Comparison of ENCODE assay signal across 19 cellular contexts in genomic region chr9:73215249-73215648, GRCh38.
DNase-seq lines count a peak whose midpoint lies in the region; ATAC-seq, FAIRE-seq and TF ChIP-seq lines count a peak whose summit lies in the region.
"Had no signal": no experiment of that assay in that cellular context is flagged by ENCODE, and none has a peak within 500 bp of the region (broad histone marks: within the 10 kb centered on the region; RNA-seq: fewer than 3 reads in every experiment).

No MANE protein-coding gene starts in this region.

- no peak overlapping the region for H4K91ac ChIP-seq in H9 (ENCODE audit: insufficient read length, low read depth, low read length)

- H3K27me3 Mint-ChIP-seq in H9 (ENCODE audit: low read depth): no peaks in the 10 kb centered on the region
- peaks cover 9% of the 10 kb centered on the region for H3K27me3 Mint-ChIP-seq in WTC11 (ENCODE audit: low read depth)
- no peaks in the 10 kb centered on the region for H3K27me3 Mint-ChIP-seq in neural progenitor cell (ENCODE audit: insufficient read depth, low read depth)

- peak overlapping the region; percentile 89 for H3K27ac ChIP-seq in H9 (ENCODE audit: insufficient read length, low read depth, low read length)
- no peak overlapping the region for H3K27ac ChIP-seq in iPS DF 6.9 (ENCODE audit: low read length)
- H3K27ac ChIP-seq in neural progenitor cell: no peak overlapping the region
- H3K27ac ChIP-seq: KMS-11 had no signal

- no peak for FAIRE-seq in urothelium cell line (lab: Jason Lieb, UNC)

- no peak overlapping the region for H2BK5ac ChIP-seq in H9 (ENCODE audit: insufficient read length, low read length)

- H2AFZ ChIP-seq in H9 (ENCODE audit: low read length) (no peak overlapping the region), neural progenitor cell (replicated peaks) (no peak overlapping the region)

- CTCF ChIA-PET in WTC11 (lab: Charles Lee): interaction anchor here (0.8 to 2.2 kb wide), 4 partner anchors 14 to 351 kb away, joined by 3 to 12 read pairs (median 6); no protein-coding TSS in a partner anchor

- H3K14ac ChIP-seq in H9 (ENCODE audit: insufficient read depth, low read length): no peak overlapping the region

- H4K5ac ChIP-seq in H9 (ENCODE audit: insufficient read length, low read depth, low read length): no peak overlapping the region

- no peaks in the 10 kb centered on the region for H3F3A ChIP-seq in neural progenitor cell (ENCODE audit: low read depth)

- H3K23me2 ChIP-seq in H9 (ENCODE audit: insufficient read length, low read depth, low read length, poor library complexity, severe bottlenecking): no peaks in the 10 kb centered on the region

- peak; percentile 95 for ATAC-seq in WTC11

- no peaks in the 10 kb centered on the region for H3K27me3 ChIP-seq in H9 (ENCODE audit: insufficient read depth, low read length)
- H3K27me3 ChIP-seq in iPS DF 6.9 (ENCODE audit: control insufficient read depth, insufficient read depth, low read length): no peaks in the 10 kb centered on the region
- no peaks in the 10 kb centered on the region for H3K27me3 ChIP-seq in neural progenitor cell

- H3K79me1 ChIP-seq in H9 (ENCODE audit: insufficient read depth, low read depth, low read length, poor library complexity, severe bottlenecking): no peaks in the 10 kb centered on the region

- H3K4me3 ChIP-seq in iPS DF 6.9 (ENCODE audit: low read length) (no peak overlapping the region), neural progenitor cell (no peak overlapping the region)

- H3K4me3 Mint-ChIP-seq in H9 (peak overlapping the region; percentile 34 to 53), WTC11 (peak overlapping the region; percentile 59), neural progenitor cell (no peak overlapping the region)
- H3K4me3 Mint-ChIP-seq: CD8-positive, alpha-beta memory T cell had no signal

- POLR2A ChIA-PET in WTC11 (lab: Charles Lee): no interaction called here

- peaks cover 4% of the 10 kb centered on the region; the same call in 1 of the 2 replicates for H3K4me1 ChIP-seq in H9 (ENCODE audit: insufficient read depth, low read length)
- peaks cover 2% of the 10 kb centered on the region; the same call in 1 of the 2 replicates for H3K4me1 ChIP-seq in iPS DF 6.9 (ENCODE audit: control insufficient read depth, insufficient read depth, low read length)
- H3K4me1 ChIP-seq in neural progenitor cell: peaks cover 16% of the 10 kb centered on the region

- no peak overlapping the region for H3K4ac ChIP-seq in H9 (ENCODE audit: low read depth, low read length)

- H4K20me1 ChIP-seq in H9 (ENCODE audit: control insufficient read depth, insufficient read depth, insufficient read length) (no peaks in the 10 kb centered on the region), neural progenitor cell (ENCODE audit: low read depth) (no peaks in the 10 kb centered on the region)

- no peak overlapping the region for H3T11ph ChIP-seq in H9 (ENCODE audit: low read length)

- no peak overlapping the region for H3K18ac ChIP-seq in H9 (ENCODE audit: insufficient read length, low read depth, low read length)

- no peak overlapping the region for H3K4me2 ChIP-seq in H9 (ENCODE audit: insufficient read depth, insufficient read length, low read length)
- H3K4me2 ChIP-seq in neural progenitor cell: no peak overlapping the region
- H3K4me2 ChIP-seq: KMS-11 had no signal

- H3K36me3 ChIP-seq in iPS DF 6.9 (ENCODE audit: control insufficient read depth, insufficient read depth, low read length) (no peaks in the 10 kb centered on the region), neural progenitor cell (no peaks in the 10 kb centered on the region)

- no peak overlapping the region for H4K8ac ChIP-seq in H9 (replicated peaks; ENCODE audit: insufficient read length, low read depth, low read length)

- whole genome bisulfite sequencing in H9 (ENCODE audit: extremely low coverage, insufficient read length, low lambda C conversion rate): no CpG with 5 or more reads among the region's 3 CpGs
- no CpG with 5 or more reads among the region's 3 CpGs for WGBS in iPS DF 6.9 (ENCODE audit: insufficient coverage, insufficient read length)

- no peaks in the 10 kb centered on the region for H3K9me3 ChIP-seq in H9 (ENCODE audit: control insufficient read depth, low read depth, low read length)
- H3K9me3 ChIP-seq in iPS DF 6.9 (ENCODE audit: control insufficient read depth, insufficient read depth, low read length): no peaks in the 10 kb centered on the region
- no peaks in the 10 kb centered on the region for H3K9me3 ChIP-seq in neural progenitor cell (ENCODE audit: low read depth)

- H3K79me2 ChIP-seq in H9 (ENCODE audit: insufficient read depth, low read length) (0 out of 2 replicates have a peak, but pooled peaks cover 2% of the 10 kb centered on the region), neural progenitor cell (ENCODE audit: low read depth) (no peaks in the 10 kb centered on the region)

- peak; percentile 79 for DNase-seq in H9
- peak; percentile 47 for DNase-seq in WTC11 (ENCODE audit: low spot score)
- DNase-seq in iPS DF 6.9 (ENCODE audit: low read depth, low spot score): peak; percentile 91
- peak; percentile 41 for DNase-seq in neural progenitor cell (ENCODE audit: low spot score)
- DNase-seq in urothelium cell line (ENCODE audit: low spot score): no peak
- DNase-seq in anterior cingulate cortex (lab: John Stamatoyannopoulos, UW): no peak
- DNase-seq in GM10266 (ENCODE audit: extremely low spot score): no peak
- DNase-seq: ACHN; C1 segment of cervical spinal cord; CD8-positive, alpha-beta memory T cell; DMS53; EL; HCEC 1CT; MV-4-11; NCI-H1417; NCI-H187 treated with DMSO at 0.1 percent for 48 hours; NCI-H345; NCI-H524 treated with DMSO at 0.1 percent for 48 hours had no signal

- H2BK15ac ChIP-seq in H9 (ENCODE audit: low read depth, low read length): no peak overlapping the region

- H3K9me3 Mint-ChIP-seq in H9 (peaks cover 25% of the 10 kb centered on the region in 2 experiments), WTC11 (peaks cover 24% of the 10 kb centered on the region), neural progenitor cell (peaks cover 13% of the 10 kb centered on the region)
- H3K9me3 Mint-ChIP-seq: CD8-positive, alpha-beta memory T cell had no signal

- no peak overlapping the region for H3K56ac ChIP-seq in H9 (ENCODE audit: insufficient read length, low read depth, low read length)

- no peak overlapping the region for H2BK120ac ChIP-seq in H9 (ENCODE audit: low read depth, low read length, poor library complexity, severe bottlenecking)

- no peak overlapping the region for H3K9ac ChIP-seq in H9 (ENCODE audit: extremely low read depth, insufficient read length, low read length)
- H3K9ac ChIP-seq in neural progenitor cell: no peak overlapping the region
- H3K9ac ChIP-seq: KMS-11 had no signal

- peaks cover 33 to 38% of the 10 kb centered on the region in 2 experiments for H3K4me1 Mint-ChIP-seq in H9
- H3K4me1 Mint-ChIP-seq in WTC11: peaks cover 38% of the 10 kb centered on the region
- peaks cover 11% of the 10 kb centered on the region for H3K4me1 Mint-ChIP-seq in neural progenitor cell

- no peak overlapping the region for H2BK20ac ChIP-seq in H9 (ENCODE audit: low read depth, low read length, poor library complexity, severe bottlenecking)

- H3K23ac ChIP-seq in H9 (ENCODE audit: insufficient read length, low read depth, low read length): no peak overlapping the region

- H3K27ac Mint-ChIP-seq in H9 (peak overlapping the region; percentile 74 to 98 (median 97)), WTC11 (peak overlapping the region; percentile 98), neural progenitor cell (no peak overlapping the region)
- H3K27ac Mint-ChIP-seq: CD8-positive, alpha-beta memory T cell had no signal

- H3K36me3 Mint-ChIP-seq in H9 (ENCODE audit: insufficient read depth in 1 of 3, low read depth in 3 of 3) (peaks cover 17 to 29% (median 24%) of the 10 kb centered on the region in 3 experiments), WTC11 (peaks cover 31% of the 10 kb centered on the region), neural progenitor cell (peaks cover 2% of the 10 kb centered on the region)
- H3K36me3 Mint-ChIP-seq: CD8-positive, alpha-beta memory T cell had no signal

- H2BK12ac ChIP-seq in H9 (ENCODE audit: insufficient read length, low read depth, low read length): no peak overlapping the region

- no peak overlapping the region for H2AK5ac ChIP-seq in H9 (ENCODE audit: insufficient read length, low read length)

- no peak for TF ChIP-seq CTCF in H9 (conservative IDR thresholded peaks at IDR 0.05)
- TF ChIP-seq CTCF in WTC11 (IDR thresholded peaks at IDR 0.05): no peak
- no peak for TF ChIP-seq CTCF in neural progenitor cell (IDR thresholded peaks at IDR 0.05)
- no peak for TF ChIP-seq CTCF in GM10266 (IDR thresholded peaks at IDR 0.05; ENCODE audit: control insufficient read depth, insufficient read depth, low read depth, missing control alignments)

TF ChIP-seq in WTC11, 78 proteins besides CTCF, POLR2A, EP300 and RAD21 (continues in another document):
- TF ChIP-seq TEAD1 (CRISPR knock-in tag; IDR thresholded peaks at IDR 0.05): peak; percentile 89
- TF ChIP-seq, protein P1, sequence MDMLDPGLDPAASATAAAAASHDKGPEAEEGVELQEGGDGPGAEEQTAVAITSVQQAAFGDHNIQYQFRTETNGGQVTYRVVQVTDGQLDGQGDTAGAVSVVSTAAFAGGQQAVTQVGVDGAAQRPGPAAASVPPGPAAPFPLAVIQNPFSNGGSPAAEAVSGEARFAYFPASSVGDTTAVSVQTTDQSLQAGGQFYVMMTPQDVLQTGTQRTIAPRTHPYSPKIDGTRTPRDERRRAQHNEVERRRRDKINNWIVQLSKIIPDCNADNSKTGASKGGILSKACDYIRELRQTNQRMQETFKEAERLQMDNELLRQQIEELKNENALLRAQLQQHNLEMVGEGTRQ (CRISPR knock-in tag; IDR thresholded peaks at IDR 0.05): no peak; the same call in 1 of the 2 replicates
- no peak for TF ChIP-seq ZBTB21 (CRISPR knock-in tag; IDR thresholded peaks at IDR 0.05; ENCODE audit: borderline replicate concordance)
- TF ChIP-seq, protein P2, sequence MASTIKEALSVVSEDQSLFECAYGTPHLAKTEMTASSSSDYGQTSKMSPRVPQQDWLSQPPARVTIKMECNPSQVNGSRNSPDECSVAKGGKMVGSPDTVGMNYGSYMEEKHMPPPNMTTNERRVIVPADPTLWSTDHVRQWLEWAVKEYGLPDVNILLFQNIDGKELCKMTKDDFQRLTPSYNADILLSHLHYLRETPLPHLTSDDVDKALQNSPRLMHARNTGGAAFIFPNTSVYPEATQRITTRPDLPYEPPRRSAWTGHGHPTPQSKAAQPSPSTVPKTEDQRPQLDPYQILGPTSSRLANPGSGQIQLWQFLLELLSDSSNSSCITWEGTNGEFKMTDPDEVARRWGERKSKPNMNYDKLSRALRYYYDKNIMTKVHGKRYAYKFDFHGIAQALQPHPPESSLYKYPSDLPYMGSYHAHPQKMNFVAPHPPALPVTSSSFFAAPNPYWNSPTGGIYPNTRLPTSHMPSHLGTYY (CRISPR knock-in tag; IDR thresholded peaks at IDR 0.05): no peak
- peak; percentile 68; the same call in 1 of the 2 replicates for TF ChIP-seq MAX (CRISPR knock-in tag; IDR thresholded peaks at IDR 0.05)
- no peak for TF ChIP-seq GRHL2 (CRISPR knock-in tag; IDR thresholded peaks at IDR 0.05; ENCODE audit: insufficient replicate concordance, severe bottlenecking)

Comparison
In these comparisons a context has a peak if more than half of its experiments do, and no peak if none do; other contexts are left out.
1. DNase-seq: peak in H9 (single experiment), WTC11 (single experiment), iPS DF 6.9 (single experiment) and neural progenitor cell (single experiment); none in urothelium cell line (single experiment), anterior cingulate cortex (0 of 58) and GM10266 (single experiment).